Comparison of ENCODE assay signal across 16 cellular contexts in genomic region chr4:12242354-12242753, GRCh38.
DNase-seq lines count a peak whose midpoint lies in the region; ATAC-seq, FAIRE-seq and TF ChIP-seq lines count a peak whose summit lies in the region.
"Had no signal": no experiment of that assay in that cellular context is flagged by ENCODE, and none has a peak within 500 bp of the region (broad histone marks: within the 10 kb centered on the region; RNA-seq: fewer than 3 reads in every experiment).

No MANE protein-coding gene starts in this region.

- TF ChIP-seq CTCF in body of pancreas (IDR thresholded peaks at IDR 0.05), result no peak
- no peak for TF ChIP-seq CTCF in kidney epithelial cell (IDR thresholded peaks at IDR 0.05; ENCODE audit: insufficient read depth, low read length, poor library complexity, severe bottlenecking)
- TF ChIP-seq CTCF in thyroid gland (IDR thresholded peaks at IDR 0.05), result no peak

- H3K36me3 ChIP-seq in body of pancreas (replicated peaks in 1 of 2; ENCODE audit: insufficient read depth in 1 of 2, low read depth in 2 of 2) (no peaks in the 10 kb centered on the region), kidney epithelial cell (ENCODE audit: control insufficient read depth, insufficient read depth, low read length) (no peaks in the 10 kb centered on the region), small intestine (ENCODE audit: control insufficient read depth in 2 of 2, insufficient read depth in 2 of 2, low read length in 2 of 2) (no peaks in the 10 kb centered on the region), thyroid gland (no peaks in the 10 kb centered on the region)
- H3K36me3 ChIP-seq: BLaER1, HAP-1 had no signal

- H3K27ac ChIP-seq in body of pancreas (no peak overlapping the region), small intestine (ENCODE audit: low read depth in 1 of 2, low read length in 1 of 2) (no peak overlapping the region), thyroid gland (no peak overlapping the region)
- H3K27ac ChIP-seq: A549, BLaER1 had no signal

- ATAC-seq in body of pancreas, result peak; percentile 27
- ATAC-seq in GM21737 (IDR thresholded peaks at IDR 0.05; ENCODE audit: unreplicated experiment), result no peak
- ATAC-seq: A549, GM12878, HepG2 had no signal

- H3K4me3 ChIP-seq in body of pancreas (no peak overlapping the region), kidney epithelial cell (ENCODE audit: low read depth, low read length) (no peak overlapping the region), small intestine (ENCODE audit: low read depth in 1 of 2, low read length in 2 of 2) (no peak overlapping the region), thyroid gland (replicated peaks in 1 of 3) (no peak overlapping the region)
- H3K4me3 ChIP-seq: A549, BLaER1, GM12878, HAP-1 had no signal

- DNase-seq in body of pancreas, result peak in 1 of 4 donors; percentile 9
- peak; percentile 7 for DNase-seq in kidney epithelial cell (ENCODE audit: low read depth)
- DNase-seq in small intestine, result peak; percentile 5
- DNase-seq in thyroid gland, result no peak
- no peak for DNase-seq in stimulated activated CD4-positive, alpha-beta T cell treated with anti-CD3 and anti-CD28 coated beads, Interleukin-2, amount 100 ng/mL, for 24 hours
- DNase-seq: Calu3; CD8-positive, alpha-beta memory T cell; DMS 273 treated with DMSO at 0.1 percent for 48 hours; DMS79; GOT3 had no signal

- TF ChIP-seq POLR2A in body of pancreas (IDR thresholded peaks at IDR 0.05) (no peak), thyroid gland (IDR thresholded peaks at IDR 0.05) (no peak)

- H3K27me3 ChIP-seq in body of pancreas, result no peaks in the 10 kb centered on the region
- H3K27me3 ChIP-seq in kidney epithelial cell (ENCODE audit: control insufficient read depth, insufficient read depth, low read length), result no peaks in the 10 kb centered on the region
- no peaks in the 10 kb centered on the region for H3K27me3 ChIP-seq in small intestine (ENCODE audit: control insufficient read depth in 2 of 2, insufficient read depth in 2 of 2, low read length in 2 of 2)
- no peaks in the 10 kb centered on the region for H3K27me3 ChIP-seq in thyroid gland
- H3K27me3 ChIP-seq: BLaER1 had no signal

- 21 to 23% methylated on average over 2 of the region's 2 CpGs for WGBS in body of pancreas, 2 donors
- 20 to 54% (median 31%) methylated on average over 2 of the region's 2 CpGs for WGBS in small intestine, 3 donors
- 93 to 96% methylated on average over 2 of the region's 2 CpGs for WGBS in thyroid gland, 2 donors

- no peak for FAIRE-seq in small intestine (lab: Jason Lieb, UNC)
- FAIRE-seq: A549, GM12878, HepG2 had no signal

- H3K4me1 ChIP-seq in body of pancreas (no peaks in the 10 kb centered on the region), small intestine (ENCODE audit: control insufficient read depth in 2 of 2, insufficient read depth in 1 of 2, low read depth in 1 of 2, low read length in 1 of 2) (no peaks in the 10 kb centered on the region), thyroid gland (no peaks in the 10 kb centered on the region)
- H3K4me1 ChIP-seq: A549, BLaER1, HAP-1 had no signal

- intact Hi-C loops in body of pancreas (cut with DNase I), result no loop called here
- intact Hi-C loops in thyroid gland (cut with DNase I), result no loop called here

- H3K9me3 ChIP-seq in body of pancreas (no peaks in the 10 kb centered on the region), small intestine (ENCODE audit: control insufficient read depth, low read depth) (no peaks in the 10 kb centered on the region), thyroid gland (no peaks in the 10 kb centered on the region)
- H3K9me3 ChIP-seq: A549, BLaER1, HAP-1 had no signal

Comparison
In these comparisons a context has a peak if more than half of its experiments do, and no peak if none do; other contexts are left out.
1. DNase-seq: peak in kidney epithelial cell (single experiment) and small intestine (single experiment); none in thyroid gland (0 of 2) and stimulated activated CD4-positive, alpha-beta T cell treated with anti-CD3 and anti-CD28 coated beads, Interleukin-2, amount 100 ng/mL, for 24 hours (0 of 2).